Comparison of ENCODE assay signal across 22 cellular contexts in the genomic region with DNA sequence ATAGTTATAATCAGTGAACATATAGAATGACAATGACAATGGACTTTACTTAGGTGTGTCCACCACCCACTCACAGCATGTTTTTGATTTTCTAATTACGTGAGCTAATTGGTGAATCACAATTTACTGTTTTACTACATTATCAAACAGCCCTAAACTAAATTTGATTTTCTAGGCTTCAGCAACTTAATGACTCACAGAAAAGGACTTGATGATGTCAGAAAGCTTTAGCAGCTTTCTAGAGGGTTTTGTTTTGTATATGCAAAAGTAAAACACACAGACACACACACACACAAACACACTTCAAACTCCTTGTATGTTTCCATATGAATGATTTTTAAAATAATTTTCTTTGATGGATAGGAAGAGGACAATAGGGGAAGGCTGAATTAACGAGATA.
"Had no signal": no experiment of that assay in that cellular context is flagged by ENCODE, and none has a peak within 500 bp of the region (broad histone marks: within the 10 kb centered on the region; RNA-seq: fewer than 3 reads in every experiment).

No MANE protein-coding gene starts in this region.

- H3K9me3 ChIP-seq: body of pancreas, colonic mucosa, lower lobe of right lung, neutrophil, right atrium auricular region, transverse colon, vagina had no signal

- H3K4me1 Mint-ChIP-seq: activated CD4-positive, alpha-beta T cell treated with anti-CD3 and anti-CD28 coated beads, Interleukin-2, amount 10 ng/mL, durations not matched to agents 24 days and 14 days; stimulated activated naive B cell treated with anti-CD40 and anti-IgM and Interleukin-4, amounts not matched to agents 10 μg/mL and 1 μg/mL and 100 μg/mL, for 72 hours had no signal

- H3K27me3 ChIP-seq: body of pancreas, colonic mucosa, neutrophil, right atrium auricular region, transverse colon, vagina had no signal

- ATAC-seq: activated CD8-positive, alpha-beta T cell treated with anti-CD3 and anti-CD28 coated beads, Interleukin-2, amount 10 ng/mL, durations not matched to agents 7 days and 5 days; activated naive CD4-positive, alpha-beta T cell treated with anti-CD3 and anti-CD28 coated beads, Interleukin-2, amount 50 U/mL, for 72 hours; body of pancreas; left colon; lower lobe of right lung; stimulated activated naive B cell treated with anti-CD40 and anti-IgM and Interleukin-4, amounts not matched to agents 10 μg/mL and 1 μg/mL and 100 μg/mL, for 72 hours had no signal

- H3K4me3 ChIP-seq: body of pancreas, colonic mucosa, lower lobe of right lung, right atrium auricular region, transverse colon, vagina had no signal

- H3K36me3 Mint-ChIP-seq: activated naive CD4-positive, alpha-beta T cell treated with anti-CD3 and anti-CD28 coated beads, Interleukin-2, amount 50 U/mL, for 72 hours; stimulated activated naive B cell treated with anti-CD40 and anti-IgM and Interleukin-4, amounts not matched to agents 10 μg/mL and 1 μg/mL and 100 μg/mL, for 72 hours had no signal

- H3K27ac ChIP-seq: body of pancreas, colonic mucosa, lower lobe of right lung, neutrophil, parathyroid adenoma, right atrium auricular region, transverse colon, vagina had no signal

- H3K4me3 Mint-ChIP-seq: activated CD4-positive, alpha-beta T cell treated with anti-CD3 and anti-CD28 coated beads, Interleukin-2, amount 10 ng/mL, durations not matched to agents 24 days and 14 days; activated CD8-positive, alpha-beta T cell treated with anti-CD3 and anti-CD28 coated beads, Interleukin-2, amount 10 ng/mL, durations not matched to agents 7 days and 5 days; stimulated activated naive B cell treated with anti-CD40 and anti-IgM and Interleukin-4, amounts not matched to agents 10 μg/mL and 1 μg/mL and 100 μg/mL, for 72 hours had no signal

- H3K27me3 Mint-ChIP-seq: activated CD4-positive, alpha-beta T cell treated with anti-CD3 and anti-CD28 coated beads, Interleukin-2, amount 10 ng/mL, durations not matched to agents 24 days and 14 days; stimulated activated naive B cell treated with anti-CD40 and anti-IgM and Interleukin-4, amounts not matched to agents 10 μg/mL and 1 μg/mL and 100 μg/mL, for 72 hours had no signal

- DNase-seq: activated CD4-positive, alpha-beta T cell treated with anti-CD3 and anti-CD28 coated beads, Interleukin-2, amount 10 ng/mL, durations not matched to agents 24 days and 14 days; activated CD4-positive, CD25-positive, alpha-beta regulatory T cell; activated CD8-positive, alpha-beta memory T cell treated with anti-CD3 and anti-CD28 coated beads, Interleukin-2, amount 50 U/mL, for 4 hours; activated CD8-positive, alpha-beta T cell treated with anti-CD3 and anti-CD28 coated beads, Interleukin-2, amount 10 ng/mL, durations not matched to agents 7 days and 5 days; activated effector memory CD4-positive, alpha-beta T cell treated with anti-CD3 and anti-CD28 coated beads, Interleukin-2, amount 50 U/mL, for 16 hours; activated T-cell treated with anti-CD3 and anti-CD28 coated beads, Interleukin-2, amount 50 U/mL, for 48 hours; body of pancreas; central memory CD4-positive, alpha-beta T cell; colonic mucosa; head of caudate nucleus; left colon; lower lobe of right lung; midbrain; stimulated activated CD4-positive, alpha-beta T cell treated with anti-CD3 and anti-CD28 coated beads, Interleukin-15, amount 100 ng/mL, for 24 hours; stimulated activated CD4-positive, alpha-beta T cell treated with anti-CD3 and anti-CD28 coated beads, Interleukin-4, amount 100 ng/mL, for 1 hour; stimulated activated naive B cell treated with anti-CD40 and anti-IgM and Interleukin-4, amounts not matched to agents 10 μg/mL and 1 μg/mL and 100 μg/mL, for 72 hours; transverse colon had no signal

- H3K27ac Mint-ChIP-seq: activated CD4-positive, alpha-beta T cell treated with anti-CD3 and anti-CD28 coated beads, Interleukin-2, amount 10 ng/mL, durations not matched to agents 24 days and 14 days; activated CD8-positive, alpha-beta T cell treated with anti-CD3 and anti-CD28 coated beads, Interleukin-2, amount 10 ng/mL, durations not matched to agents 7 days and 5 days; activated naive CD4-positive, alpha-beta T cell treated with anti-CD3 and anti-CD28 coated beads, Interleukin-2, amount 50 U/mL, for 72 hours; stimulated activated naive B cell treated with anti-CD40 and anti-IgM and Interleukin-4, amounts not matched to agents 10 μg/mL and 1 μg/mL and 100 μg/mL, for 72 hours had no signal

- H3K36me3 ChIP-seq: colonic mucosa, lower lobe of right lung, neutrophil, right atrium auricular region, transverse colon, vagina had no signal

- H3K4me1 ChIP-seq: body of pancreas, colonic mucosa, lower lobe of right lung, parathyroid adenoma, right atrium auricular region, transverse colon, vagina had no signal
